28 cellular contexts compared by ENCODE assay signal in genomic region chr14:102903889-102904512, GRCh38. TPM values are rescaled to one million over a fixed set of nuclear protein-coding genes. Genes with fewer than 3 reads are reported as not detected.
DNase-seq lines count a peak whose midpoint lies in the region; ATAC-seq and TF ChIP-seq lines count a peak whose summit lies in the region.
"Had no signal": no experiment of that assay in that cellular context is flagged by ENCODE, and none has a peak within 500 bp of the region (broad histone marks: within the 10 kb centered on the region; RNA-seq: fewer than 3 reads in every experiment).

No MANE protein-coding gene starts in this region.

- H2AFZ ChIP-seq in osteoblast (ENCODE audit: low read length), result no peak overlapping the region

- CTCF ChIA-PET in activated B cell treated with CpG ODN at 0.5 μM for 24 hours (lab: Charles Lee), result no interaction called here

- H3K27ac Mint-ChIP-seq in activated T-cell treated with anti-CD3 and anti-CD28 coated beads, Interleukin-2, amount 50 U/mL, for 72 hours, result no peak overlapping the region
- peak overlapping the region; percentile 70 for H3K27ac Mint-ChIP-seq in activated B cell treated with CpG ODN at 0.5 μM for 24 hours
- peak overlapping the region in 5 of 10 donors; percentile 7 to 97 (median 66) for H3K27ac Mint-ChIP-seq in naive thymus-derived CD8-positive, alpha-beta T cell

- H3K4me2 ChIP-seq in osteoblast (ENCODE audit: insufficient read depth, low read length), result no peak overlapping the region
- H3K4me2 ChIP-seq: BLaER1 treated with 17β-estradiol and CSF1 and Interleukin-3, amounts not matched to agents 10 nM and 100 nM; smooth muscle cell had no signal

- peak; percentile 4 to 30 for ATAC-seq in activated T-cell treated with anti-CD3 and anti-CD28 coated beads, Interleukin-2, amount 50 U/mL, for 72 hours (replicated peaks in 1 of 2)
- ATAC-seq in activated T-cell treated with anti-CD3 and anti-CD28 coated beads, Interleukin-2, amount 50 U/mL, for 4 hours, result no peak
- ATAC-seq in activated B cell treated with CpG ODN at 0.5 μM for 24 hours (ENCODE audit: low read depth) (no peak), lower lobe of right lung (no peak)
- ATAC-seq in naive thymus-derived CD8-positive, alpha-beta T cell, result no peak
- ATAC-seq: body of pancreas, left colon had no signal

- no peaks in the 10 kb centered on the region for H3K9me3 ChIP-seq in osteoblast (ENCODE audit: low read depth, low read length)
- H3K9me3 ChIP-seq in lower lobe of right lung, result no peaks in the 10 kb centered on the region
- H3K9me3 ChIP-seq: BLaER1 treated with 17β-estradiol and CSF1 and Interleukin-3, amounts not matched to agents 10 nM and 100 nM; body of pancreas; upper lobe of right lung had no signal

- TF ChIP-seq CTCF in activated B cell treated with CpG ODN at 0.5 μM for 24 hours (IDR thresholded peaks at IDR 0.05) (no peak), osteoblast (IDR thresholded peaks at IDR 0.05; ENCODE audit: extremely low read depth, low read depth, low read length) (no peak), lower lobe of right lung (IDR thresholded peaks at IDR 0.05) (no peak)

- H3K9me3 Mint-ChIP-seq in activated T-cell treated with anti-CD3 and anti-CD28 coated beads, Interleukin-2, amount 50 U/mL, for 72 hours, result no peaks in the 10 kb centered on the region
- H3K9me3 Mint-ChIP-seq in activated T-cell treated with anti-CD3 and anti-CD28 coated beads, Interleukin-2, amount 50 U/mL, for 4 hours, result no peaks in the 10 kb centered on the region
- H3K9me3 Mint-ChIP-seq in activated B cell treated with CpG ODN at 0.5 μM for 24 hours, result no peaks in the 10 kb centered on the region
- no peaks in the 10 kb centered on the region for H3K9me3 Mint-ChIP-seq in naive thymus-derived CD8-positive, alpha-beta T cell
- H3K9me3 Mint-ChIP-seq: immature natural killer cell had no signal

- no peaks in the 10 kb centered on the region for H4K20me1 ChIP-seq in osteoblast (ENCODE audit: insufficient read depth, low read length)

- H3K4me3 ChIP-seq in H7 (ENCODE audit: insufficient read depth, low read depth, low read length), result no peak overlapping the region
- no peak overlapping the region for H3K4me3 ChIP-seq in osteoblast (ENCODE audit: insufficient read depth, low read length)
- no peak overlapping the region for H3K4me3 ChIP-seq in lower lobe of right lung
- H3K4me3 ChIP-seq: BLaER1 treated with 17β-estradiol and CSF1 and Interleukin-3, amounts not matched to agents 10 nM and 100 nM; body of pancreas; smooth muscle cell; upper lobe of right lung had no signal

- H3K79me2 ChIP-seq in osteoblast (ENCODE audit: insufficient read depth, low read length), result no peaks in the 10 kb centered on the region

- H3K27ac ChIP-seq in osteoblast (ENCODE audit: low read depth, low read length) (no peak overlapping the region), lower lobe of right lung (no peak overlapping the region)
- H3K27ac ChIP-seq: BLaER1 treated with 17β-estradiol and CSF1 and Interleukin-3, amounts not matched to agents 10 nM and 100 nM; body of pancreas; upper lobe of right lung had no signal

- POLR2A ChIA-PET in activated B cell treated with CpG ODN at 0.5 μM for 24 hours (lab: Charles Lee), result no interaction called here
- POLR2A ChIA-PET in naive thymus-derived CD8-positive, alpha-beta T cell (lab: Charles Lee), result interaction anchor here (0.7 kb wide), 1 partner anchor 11 kb away, joined by 4 read pairs; no protein-coding TSS in a partner anchor

- H3K4me1 Mint-ChIP-seq in activated T-cell treated with anti-CD3 and anti-CD28 coated beads, Interleukin-2, amount 50 U/mL, for 72 hours (ENCODE audit: low read depth), result peaks cover 18% of the 10 kb centered on the region
- H3K4me1 Mint-ChIP-seq in activated T-cell treated with anti-CD3 and anti-CD28 coated beads, Interleukin-2, amount 50 U/mL, for 4 hours (ENCODE audit: low read depth), result peaks cover 13% of the 10 kb centered on the region
- peaks cover 62% of the 10 kb centered on the region for H3K4me1 Mint-ChIP-seq in activated B cell treated with CpG ODN at 0.5 μM for 24 hours
- peaks cover 14 to 47% (median 21%) of the 10 kb centered on the region in 4 donors for H3K4me1 Mint-ChIP-seq in naive thymus-derived CD8-positive, alpha-beta T cell

- no peaks in the 10 kb centered on the region; the same call in 1 of the 2 replicates for H3K36me3 ChIP-seq in H7 (replicated peaks; ENCODE audit: control insufficient read depth, insufficient read depth, low read length)
- H3K36me3 ChIP-seq in osteoblast (ENCODE audit: insufficient read depth, low read length), result peaks cover 17% of the 10 kb centered on the region
- H3K36me3 ChIP-seq in lower lobe of right lung, result peaks cover 47% of the 10 kb centered on the region

- peaks cover 9 to 27% of the 10 kb centered on the region in 2 donors for H3K36me3 Mint-ChIP-seq in activated T-cell treated with anti-CD3 and anti-CD28 coated beads, Interleukin-2, amount 50 U/mL, for 72 hours (ENCODE audit: insufficient read depth in 2 of 2)
- H3K36me3 Mint-ChIP-seq in activated T-cell treated with anti-CD3 and anti-CD28 coated beads, Interleukin-2, amount 50 U/mL, for 4 hours (ENCODE audit: insufficient read depth), result peaks cover 36% of the 10 kb centered on the region
- H3K36me3 Mint-ChIP-seq in activated B cell treated with CpG ODN at 0.5 μM for 24 hours (ENCODE audit: low read depth), result peaks cover 68% of the 10 kb centered on the region
- peaks cover 0 to 46% (median 16%) of the 10 kb centered on the region in 3 donors for H3K36me3 Mint-ChIP-seq in naive thymus-derived CD8-positive, alpha-beta T cell

- no peaks in the 10 kb centered on the region for H3K27me3 ChIP-seq in H7 (ENCODE audit: control insufficient read depth, insufficient read depth, low read length)
- H3K27me3 ChIP-seq in osteoblast (ENCODE audit: insufficient read depth, low read length), result no peaks in the 10 kb centered on the region
- H3K27me3 ChIP-seq in lower lobe of right lung (ENCODE audit: low read depth), result no peaks in the 10 kb centered on the region
- H3K27me3 ChIP-seq: BLaER1 treated with 17β-estradiol and CSF1 and Interleukin-3, amounts not matched to agents 10 nM and 100 nM; body of pancreas; upper lobe of right lung had no signal

- intact Hi-C loops in activated B cell treated with CpG ODN at 0.5 μM for 24 hours (cut with micrococcal nuclease), result loop anchor here (5.0 kb wide), 3 partner anchors 97 to 142 kb away; partner anchors contain the start of gene TRAF3
- intact Hi-C loops in lower lobe of right lung (cut with DNase I), result no loop called here

- no peak for DNase-seq in activated T-cell treated with anti-CD3 and anti-CD28 coated beads, Interleukin-2, amount 50 U/mL, for 72 hours
- DNase-seq in activated T-cell treated with anti-CD3 and anti-CD28 coated beads, Interleukin-2, amount 50 U/mL, for 4 hours, result no peak
- peak; percentile 39 for DNase-seq in H7
- DNase-seq in activated B cell treated with CpG ODN at 0.5 μM for 24 hours, result no peak
- peak; percentile 57 for DNase-seq in osteoblast (ENCODE audit: insufficient read length, low spot score, missing footprints)
- no peak for DNase-seq in lower lobe of right lung
- DNase-seq in naive thymus-derived CD8-positive, alpha-beta T cell, result no peak
- no peak for DNase-seq in NCI-H2196 treated with DMSO at 0.1 percent for 48 hours (lab: John Stamatoyannopoulos, UW; ENCODE audit: unreplicated experiment)
- DNase-seq: activated T-cell treated with anti-CD3 and anti-CD28 coated beads, Interleukin-2, amount 50 U/mL, for 48 hours; body of pancreas; GDM1; hypothalamus; immature natural killer cell; IMR-90; left colon; mesendoderm; NCI-H1092 treated with DMSO at 0.1 percent for 48 hours; NCI-H187; NCI-H526; SHP77; stimulated activated CD4-positive, alpha-beta T cell treated with anti-CD3 and anti-CD28 coated beads, Interleukin-2, amount 100 ng/mL, for 24 hours; T-helper 9 cell had no signal

- no peaks in the 10 kb centered on the region for H3K4me1 ChIP-seq in osteoblast (ENCODE audit: insufficient read depth, low read length)
- H3K4me1 ChIP-seq in lower lobe of right lung, result peaks cover 9% of the 10 kb centered on the region
- H3K4me1 ChIP-seq: body of pancreas, upper lobe of right lung had no signal

- H3K4me3 Mint-ChIP-seq in activated T-cell treated with anti-CD3 and anti-CD28 coated beads, Interleukin-2, amount 50 U/mL, for 72 hours, result no peak overlapping the region
- H3K4me3 Mint-ChIP-seq in activated T-cell treated with anti-CD3 and anti-CD28 coated beads, Interleukin-2, amount 50 U/mL, for 4 hours, result no peak overlapping the region
- no peak overlapping the region for H3K4me3 Mint-ChIP-seq in activated B cell treated with CpG ODN at 0.5 μM for 24 hours
- H3K4me3 Mint-ChIP-seq in naive thymus-derived CD8-positive, alpha-beta T cell, result no peak overlapping the region
- H3K4me3 Mint-ChIP-seq: immature natural killer cell had no signal

- no peaks in the 10 kb centered on the region for H3K27me3 Mint-ChIP-seq in activated T-cell treated with anti-CD3 and anti-CD28 coated beads, Interleukin-2, amount 50 U/mL, for 72 hours (ENCODE audit: low read depth)
- H3K27me3 Mint-ChIP-seq in activated T-cell treated with anti-CD3 and anti-CD28 coated beads, Interleukin-2, amount 50 U/mL, for 4 hours (ENCODE audit: low read depth), result no peaks in the 10 kb centered on the region
- H3K27me3 Mint-ChIP-seq in activated B cell treated with CpG ODN at 0.5 μM for 24 hours, result no peaks in the 10 kb centered on the region
- no peaks in the 10 kb centered on the region for H3K27me3 Mint-ChIP-seq in naive thymus-derived CD8-positive, alpha-beta T cell

RNA-seq across cellular contexts. Expression of gene AMN, which starts 18.5 kb away (rescaled TPM):
- total RNA-seq in activated T-cell treated with anti-CD3 and anti-CD28 coated beads, Interleukin-2, amount 50 U/mL, for 72 hours, result 1 to 10 TPM; 3.2 to 3.9 TPM
- total RNA-seq in activated T-cell treated with anti-CD3 and anti-CD28 coated beads, Interleukin-2, amount 50 U/mL, for 4 hours, result 1 to 10 TPM; 1.7 to 2.2 (median 2.0) TPM
- 0.92 and 1.7 TPM in 2 replicates for total RNA-seq in H7 (2014; rRNA removed; shearing (Covaris generic))
- 4.4 and 5.3 TPM in 2 replicates for total RNA-seq in activated B cell treated with CpG ODN at 0.5 μM for 24 hours
- total RNA-seq in osteoblast, result under 0.01 and 0.29 TPM in 2 replicates
- total RNA-seq in lower lobe of right lung, result 13.7 TPM
- total RNA-seq in naive thymus-derived CD8-positive, alpha-beta T cell, result 10 to 100 TPM; 15.8 to 20.8 TPM
- polyA plus RNA-seq in naive thymus-derived CD8-positive, alpha-beta T cell, result 1 to 10 TPM; 2.3 to 5.6 (median 4.1) TPM
- total RNA-seq: endothelial cell of umbilical vein, H4 had no signal
- polyA plus RNA-seq: fibroblast of lung had no signal

Comparison
In these comparisons a context has a peak if more than half of its experiments do, and no peak if none do; other contexts are left out.
1. ATAC-seq: peak in activated T-cell treated with anti-CD3 and anti-CD28 coated beads, Interleukin-2, amount 50 U/mL, for 72 hours (2 of 2); none in activated T-cell treated with anti-CD3 and anti-CD28 coated beads, Interleukin-2, amount 50 U/mL, for 4 hours (0 of 2), activated B cell treated with CpG ODN at 0.5 μM for 24 hours (single experiment), lower lobe of right lung (0 of 2) and naive thymus-derived CD8-positive, alpha-beta T cell (0 of 2).
2. DNase-seq: peak in H7 (single experiment) and osteoblast (single experiment); none in activated T-cell treated with anti-CD3 and anti-CD28 coated beads, Interleukin-2, amount 50 U/mL, for 72 hours (0 of 2), activated T-cell treated with anti-CD3 and anti-CD28 coated beads, Interleukin-2, amount 50 U/mL, for 4 hours (single experiment), activated B cell treated with CpG ODN at 0.5 μM for 24 hours (single experiment), lower lobe of right lung (single experiment), naive thymus-derived CD8-positive, alpha-beta T cell (0 of 10) and NCI-H2196 treated with DMSO at 0.1 percent for 48 hours (single experiment).